In the genomic region with DNA sequence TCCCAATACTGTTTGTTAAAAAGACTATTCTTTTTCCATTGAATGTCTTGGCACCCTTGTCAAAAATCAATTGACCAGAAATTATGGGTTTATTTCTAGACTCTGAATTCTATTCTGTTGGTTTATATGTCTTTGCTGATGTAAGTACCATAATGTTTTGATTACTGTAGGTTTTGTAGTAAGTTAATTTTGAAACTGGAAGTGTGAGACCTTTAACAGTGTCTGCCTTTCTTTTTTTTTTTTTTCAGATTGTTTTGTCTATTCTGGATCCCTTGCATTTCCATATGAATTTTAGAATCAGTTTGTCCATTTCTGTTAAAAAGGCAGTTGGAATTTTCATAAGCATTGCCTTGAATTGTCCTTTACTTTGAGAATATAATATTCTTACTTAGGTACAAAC, we compare ENCODE assay signal across 31 cellular contexts. TPM values are rescaled to one million over a fixed set of nuclear protein-coding genes. Genes with fewer than 3 reads are reported as not detected.
DNase-seq lines count a peak whose midpoint lies in the region; ATAC-seq, FAIRE-seq and TF ChIP-seq lines count a peak whose summit lies in the region.
"Had no signal": no experiment of that assay in that cellular context is flagged by ENCODE, and none has a peak within 500 bp of the region (broad histone marks: within the 10 kb centered on the region; RNA-seq: fewer than 3 reads in every experiment).

No MANE protein-coding gene starts in this region.

- TF ChIP-seq CTCF in brain microvascular endothelial cell (IDR thresholded peaks at IDR 0.05; ENCODE audit: low read depth, low read length, missing control alignments) (no peak), gastrocnemius medialis (IDR thresholded peaks at IDR 0.05 in 4 of 5, conservative IDR thresholded peaks at IDR 0.05 in 1 of 5) (no peak)

- peak overlapping the region; percentile 58 to 70 for H3K4me3 Mint-ChIP-seq in activated T-cell treated with anti-CD3 and anti-CD28 coated beads, Interleukin-2, amount 50 U/mL, for 72 hours
- H3K4me3 Mint-ChIP-seq in T-cell, result peak overlapping the region in 1 of 3 donors; percentile 2
- H3K4me3 Mint-ChIP-seq: activated naive CD4-positive, alpha-beta T cell treated with anti-CD3 and anti-CD28 coated beads for 36 hours; activated T-cell treated with anti-CD3 and anti-CD28 coated beads, Interleukin-2, amount 50 U/mL, for 4 hours; stimulated activated naive CD8-positive, alpha-beta T cell treated with anti-CD3 and anti-CD28 coated beads, Interleukin-15, Interleukin-2, amounts not matched to agents 100 ng/mL and 50 ng/mL, for 24 hours had no signal

- H3K27ac Mint-ChIP-seq in activated T-cell treated with anti-CD3 and anti-CD28 coated beads, Interleukin-2, amount 50 U/mL, for 72 hours, result peak overlapping the region; percentile 75
- peak overlapping the region; percentile 26 to 79 for H3K27ac Mint-ChIP-seq in T-cell
- H3K27ac Mint-ChIP-seq: activated naive CD4-positive, alpha-beta T cell treated with anti-CD3 and anti-CD28 coated beads for 36 hours had no signal

- ATAC-seq in activated T-cell treated with anti-CD3 and anti-CD28 coated beads, Interleukin-2, amount 50 U/mL, for 72 hours (replicated peaks in 1 of 2), result peak; percentile 46 to 47
- ATAC-seq in T-cell (replicated peaks in 1 of 4) (no peak), gastrocnemius medialis (no peak)
- ATAC-seq: HepG2, left ventricle myocardium superior, right cardiac atrium, SK-N-SH treated with all-trans-retinoic acid at 6 μM for 48 hours had no signal

- H3K4me3 ChIP-seq in brain microvascular endothelial cell (ENCODE audit: low read depth, low read length) (no peak overlapping the region), gastrocnemius medialis (no peak overlapping the region)
- H3K4me3 ChIP-seq: BLaER1, smooth muscle cell, thyroid gland had no signal

- peak; percentile 83 for FAIRE-seq in GM19239 (lab: Jason Lieb, UNC)
- FAIRE-seq: colon, endothelial cell of umbilical vein, frontal cortex, kidney had no signal

- H3K27ac ChIP-seq in brain microvascular endothelial cell (peak overlapping the region; percentile 32), gastrocnemius medialis (no peak overlapping the region)
- H3K27ac ChIP-seq: BLaER1, thyroid gland, WERI-Rb-1 had no signal

- H3K36me3 Mint-ChIP-seq in activated T-cell treated with anti-CD3 and anti-CD28 coated beads, Interleukin-2, amount 50 U/mL, for 72 hours (ENCODE audit: insufficient read depth in 2 of 2), result peaks cover 2 to 4% of the 10 kb centered on the region in 2 donors
- no peaks in the 10 kb centered on the region for H3K36me3 Mint-ChIP-seq in T-cell

- DNase-seq in activated T-cell treated with anti-CD3 and anti-CD28 coated beads, Interleukin-2, amount 50 U/mL, for 72 hours, result no peak
- DNase-seq in activated T-cell treated with anti-CD3 and anti-CD28 coated beads, Interleukin-2, amount 50 U/mL, for 1 hour, result no peak
- no peak for DNase-seq in GM19239 (ENCODE audit: insufficient read length, low spot score)
- no peak for DNase-seq in T-cell
- no peak for DNase-seq in brain microvascular endothelial cell
- DNase-seq in gastrocnemius medialis, result no peak
- DNase-seq in GF-D8 (lab: John Stamatoyannopoulos, UW), result no peak
- DNase-seq: activated naive CD4-positive, alpha-beta T cell treated with anti-CD3 and anti-CD28 coated beads for 36 hours; activated T-cell treated with anti-CD3 and anti-CD28 coated beads, Interleukin-2, amount 50 U/mL, for 4 hours; aorta; COR-L47; Kasumi-1; kidney; left ventricle myocardium superior; MV-4-11; NCI-H1436 treated with DMSO at 0.1 percent for 48 hours; NCI-H2081 treated with DMSO at 0.1 percent for 48 hours; NCI-H2227 treated with DMSO at 0.1 percent for 48 hours; right cardiac atrium; Right ventricle myocardium superior; T1000; thyroid gland; WERI-Rb-1 had no signal

- H3K9me3 Mint-ChIP-seq in activated T-cell treated with anti-CD3 and anti-CD28 coated beads, Interleukin-2, amount 50 U/mL, for 72 hours, result peaks cover 0 to 2% of the 10 kb centered on the region in 2 donors
- H3K9me3 Mint-ChIP-seq in T-cell, result peaks cover 0 to 3% (median 0%) of the 10 kb centered on the region in 3 donors
- H3K9me3 Mint-ChIP-seq: activated T-cell treated with anti-CD3 and anti-CD28 coated beads, Interleukin-2, amount 50 U/mL, for 4 hours; stimulated activated naive CD8-positive, alpha-beta T cell treated with anti-CD3 and anti-CD28 coated beads, Interleukin-15, Interleukin-2, amounts not matched to agents 100 ng/mL and 50 ng/mL, for 24 hours had no signal

- in situ Hi-C loops in brain microvascular endothelial cell (cut with HindIII; ENCODE audit: low pct_ligation_motif_present, low sequenced_read_pairs), result no loop called here
- in situ Hi-C loops in gastrocnemius medialis (cut with MboI; ENCODE audit: low sequenced_read_pairs in 4 of 4), result no loop called here

- no peaks in the 10 kb centered on the region for H3K9me3 ChIP-seq in gastrocnemius medialis
- H3K9me3 ChIP-seq: thyroid gland had no signal

- peaks cover 44% of the 10 kb centered on the region for H3K4me1 Mint-ChIP-seq in activated T-cell treated with anti-CD3 and anti-CD28 coated beads, Interleukin-2, amount 50 U/mL, for 72 hours (ENCODE audit: low read depth)
- H3K4me1 Mint-ChIP-seq in T-cell, result peaks cover 52 to 61% (median 56%) of the 10 kb centered on the region in 3 donors

- POLR2A ChIA-PET in T-cell (lab: Charles Lee), result no interaction called here

- CTCF ChIA-PET in T-cell (lab: Charles Lee), result interaction anchor here in 1 of 2 donors (0.7 kb wide), 1 partner anchor 15 kb away, joined by 3 read pairs; no protein-coding TSS in a partner anchor

- H3K27me3 ChIP-seq in brain microvascular endothelial cell (replicated peaks) (no peaks in the 10 kb centered on the region), gastrocnemius medialis (no peaks in the 10 kb centered on the region)
- H3K27me3 ChIP-seq: BLaER1, thyroid gland had no signal

- intact Hi-C loops in gastrocnemius medialis (cut with DNase I; ENCODE audit: low total_unique reads), result no loop called here

- no peaks in the 10 kb centered on the region for H3K27me3 Mint-ChIP-seq in activated T-cell treated with anti-CD3 and anti-CD28 coated beads, Interleukin-2, amount 50 U/mL, for 72 hours (ENCODE audit: low read depth)
- H3K27me3 Mint-ChIP-seq in T-cell, result no peaks in the 10 kb centered on the region
- H3K27me3 Mint-ChIP-seq: stimulated activated naive CD8-positive, alpha-beta T cell treated with anti-CD3 and anti-CD28 coated beads, Interleukin-15, Interleukin-2, amounts not matched to agents 100 ng/mL and 50 ng/mL, for 24 hours had no signal

- no peaks in the 10 kb centered on the region for H3K36me3 ChIP-seq in brain microvascular endothelial cell (replicated peaks)
- H3K36me3 ChIP-seq in gastrocnemius medialis, result no peaks in the 10 kb centered on the region
- H3K36me3 ChIP-seq: thyroid gland, WERI-Rb-1 had no signal

- H3K4me1 ChIP-seq in gastrocnemius medialis, result peaks cover 44 to 49% of the 10 kb centered on the region in 2 donors

- no peak for TF ChIP-seq POLR2A in gastrocnemius medialis (IDR thresholded peaks at IDR 0.05)

RNA-seq across cellular contexts. Expression of a gene that starts 13.6 kb away (rescaled TPM):
- total RNA-seq in activated T-cell treated with anti-CD3 and anti-CD28 coated beads, Interleukin-2, amount 50 U/mL, for 72 hours, result 10 to 100 TPM; 76.0 to 79.6 TPM
- 10 to 100 TPM; 36.4 to 60.1 (median 42.6) TPM for total RNA-seq in T-cell
- 10 to 100 TPM; 25.1 to 41.7 (median 26.4) TPM for total RNA-seq in gastrocnemius medialis

Comparison
In these comparisons a context has a peak if more than half of its experiments do, and no peak if none do; other contexts are left out.
1. ATAC-seq: peak in activated T-cell treated with anti-CD3 and anti-CD28 coated beads, Interleukin-2, amount 50 U/mL, for 72 hours (2 of 2); none in T-cell (0 of 4) and gastrocnemius medialis (0 of 2).